In the genomic region with DNA sequence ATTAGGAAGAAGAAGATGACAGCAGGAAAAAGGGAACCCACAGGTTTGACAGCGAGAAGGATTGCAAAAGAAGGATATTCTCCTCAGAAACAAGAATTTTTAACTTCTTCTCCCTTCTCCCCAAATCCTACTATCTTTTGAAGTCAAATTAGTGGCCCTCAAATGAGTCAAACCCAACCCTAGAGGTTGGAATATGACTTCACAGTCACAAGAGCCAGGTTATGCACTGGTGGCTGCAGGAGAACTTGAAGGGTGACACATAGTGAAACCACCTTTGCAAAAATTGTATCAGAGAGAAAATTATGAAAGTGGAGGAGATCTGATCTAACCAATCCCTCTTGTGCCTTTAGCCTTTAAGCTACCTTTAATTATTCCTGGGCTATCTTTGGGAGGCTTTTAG, we compare ENCODE assay signal across 18 cellular contexts.
DNase-seq lines count a peak whose midpoint lies in the region; ATAC-seq and TF ChIP-seq lines count a peak whose summit lies in the region.
"Had no signal": no experiment of that assay in that cellular context is flagged by ENCODE, and none has a peak within 500 bp of the region (broad histone marks: within the 10 kb centered on the region; RNA-seq: fewer than 3 reads in every experiment).

No MANE protein-coding gene starts in this region.

- peak; percentile 38 for DNase-seq in GM13977 (ENCODE audit: low spot score)
- no peak for DNase-seq in upper lobe of right lung
- DNase-seq in tibial nerve (ENCODE audit: low spot score in 2 of 2): no peak
- no peak for DNase-seq in EL
- DNase-seq: adrenal gland, glutamatergic neuron, H9, islet precursor cell, mucosa of descending colon, NCI-H1930 had no signal

- TF ChIP-seq CTCF in GM13977 (IDR thresholded peaks at IDR 0.05; ENCODE audit: extremely low read depth, insufficient read depth, missing control alignments) (no peak), upper lobe of right lung (IDR thresholded peaks at IDR 0.05) (no peak), tibial nerve (IDR thresholded peaks at IDR 0.05) (no peak)

- no peaks in the 10 kb centered on the region for H3K36me3 ChIP-seq in upper lobe of right lung
- no peaks in the 10 kb centered on the region for H3K36me3 ChIP-seq in tibial nerve
- H3K36me3 ChIP-seq: adrenal gland, SJSA1, thoracic aorta had no signal

- H3K27ac ChIP-seq in upper lobe of right lung (no peak overlapping the region), tibial nerve (no peak overlapping the region)
- H3K27ac ChIP-seq: adrenal gland, C4-2B, SJSA1, skin epidermis, thoracic aorta had no signal

- TF ChIP-seq POLR2A in tibial nerve (IDR thresholded peaks at IDR 0.05): no peak

- no peak overlapping the region for H3K4me3 ChIP-seq in upper lobe of right lung
- no peak overlapping the region for H3K4me3 ChIP-seq in tibial nerve
- H3K4me3 ChIP-seq: adrenal gland, mucosa of descending colon, SJSA1, skin epidermis, thoracic aorta had no signal

- no peak for TF ChIP-seq EP300 in tibial nerve (IDR thresholded peaks at IDR 0.05)

- 96 to 100% methylated on average over 1 of the region's 1 CpG for WGBS in tibial nerve, 2 donors

- no peaks in the 10 kb centered on the region for H3K9me3 ChIP-seq in upper lobe of right lung
- no peaks in the 10 kb centered on the region for H3K9me3 ChIP-seq in tibial nerve
- H3K9me3 ChIP-seq: adrenal gland, mucosa of descending colon, SJSA1, thoracic aorta had no signal

- no peaks in the 10 kb centered on the region for H3K4me1 ChIP-seq in upper lobe of right lung
- H3K4me1 ChIP-seq in tibial nerve: no peaks in the 10 kb centered on the region
- H3K4me1 ChIP-seq: adrenal gland, SJSA1 had no signal

- peak; percentile 75 for ATAC-seq in GM18511 (IDR thresholded peaks at IDR 0.05; ENCODE audit: unreplicated experiment)
- peak; percentile 69 for ATAC-seq in GM21825 (IDR thresholded peaks at IDR 0.05; ENCODE audit: unreplicated experiment)
- peak; percentile 94 for ATAC-seq in HG03565 (IDR thresholded peaks at IDR 0.05; ENCODE audit: unreplicated experiment)
- no peak for ATAC-seq in upper lobe of right lung
- no peak for ATAC-seq in HG03139 (IDR thresholded peaks at IDR 0.05; ENCODE audit: unreplicated experiment)
- ATAC-seq: mucosa of descending colon had no signal

- intact Hi-C loops in upper lobe of right lung (cut with DNase I): no loop called here

- in situ Hi-C loops in GM13977 (cut with MboI; ENCODE audit: low pct_unique_long_range_greater_than_20kb, low sequenced_read_pairs, unreplicated experiment): no loop called here

- H3K27me3 ChIP-seq in upper lobe of right lung (no peaks in the 10 kb centered on the region), tibial nerve (no peaks in the 10 kb centered on the region)
- H3K27me3 ChIP-seq: adrenal gland, SJSA1 had no signal

Comparison
In these comparisons a context has a peak if more than half of its experiments do, and no peak if none do; other contexts are left out.
1. ATAC-seq: peak in GM18511 (single experiment), GM21825 (single experiment) and HG03565 (single experiment); none in upper lobe of right lung (single experiment) and HG03139 (single experiment).